14 cellular contexts compared by ENCODE assay signal in the genomic region with DNA sequence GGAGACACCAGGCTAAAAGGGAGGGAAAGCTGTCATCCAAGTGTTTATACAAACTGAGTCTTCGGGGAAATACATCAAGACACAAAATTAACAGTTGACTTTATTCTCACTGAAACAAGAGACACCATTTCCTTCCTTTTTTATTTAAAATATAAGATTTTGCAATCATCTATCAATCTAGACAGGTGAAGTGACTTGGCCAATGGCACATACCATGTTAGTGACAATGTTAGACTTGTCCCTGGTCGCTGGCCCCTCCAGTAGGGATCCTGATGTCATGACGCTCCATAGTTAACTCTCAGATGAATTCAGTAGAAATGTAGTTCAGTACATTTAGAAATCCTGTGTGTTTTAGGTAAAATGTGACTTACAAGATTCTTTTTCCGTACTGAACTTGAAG. TPM values are rescaled to one million over a fixed set of nuclear protein-coding genes. Genes with fewer than 3 reads are reported as not detected.
DNase-seq lines count a peak whose midpoint lies in the region; ATAC-seq and TF ChIP-seq lines count a peak whose summit lies in the region.
"Had no signal": no experiment of that assay in that cellular context is flagged by ENCODE, and none has a peak within 500 bp of the region (broad histone marks: within the 10 kb centered on the region; RNA-seq: fewer than 3 reads in every experiment).

No MANE protein-coding gene starts in this region.

- H3K9me3 ChIP-seq in Caco-2 = no peaks in the 10 kb centered on the region
- H3K9me3 ChIP-seq in PC-9 (ENCODE audit: insufficient read depth, low read depth) = no peaks in the 10 kb centered on the region
- no peaks in the 10 kb centered on the region for H3K9me3 ChIP-seq in esophagus muscularis mucosa
- H3K9me3 ChIP-seq in naive thymus-derived CD4-positive, alpha-beta T cell (ENCODE audit: control insufficient read depth in 2 of 3, low read length in 3 of 3) = no peaks in the 10 kb centered on the region

- H3K4me2 ChIP-seq in PC-9 = peak overlapping the region; percentile 31; the same call in 1 of the 2 replicates

- no peaks in the 10 kb centered on the region for H3K27me3 ChIP-seq in Caco-2 (replicated peaks; ENCODE audit: control insufficient read depth, insufficient read depth, low read length)
- H3K27me3 ChIP-seq in PC-9 (ENCODE audit: insufficient read depth, low read depth) = no peaks in the 10 kb centered on the region
- H3K27me3 ChIP-seq in esophagus muscularis mucosa = no peaks in the 10 kb centered on the region
- H3K27me3 ChIP-seq in naive thymus-derived CD4-positive, alpha-beta T cell (ENCODE audit: control insufficient read depth in 2 of 2, insufficient read depth in 2 of 2, low read length in 2 of 2) = no peaks in the 10 kb centered on the region

- peaks cover 25% of the 10 kb centered on the region for H3K4me1 ChIP-seq in Caco-2
- peaks cover 40% of the 10 kb centered on the region for H3K4me1 ChIP-seq in PC-9 (replicated peaks; ENCODE audit: insufficient read depth)
- H3K4me1 ChIP-seq in esophagus muscularis mucosa = peaks cover 25 to 46% (median 38%) of the 10 kb centered on the region in 4 donors
- no peaks in the 10 kb centered on the region for H3K4me1 ChIP-seq in naive thymus-derived CD4-positive, alpha-beta T cell (ENCODE audit: control insufficient read depth in 2 of 2, insufficient read depth in 2 of 2, low read length in 2 of 2)

- H3K36me3 ChIP-seq in Caco-2 (ENCODE audit: control insufficient read depth, insufficient read depth, low read length) (no peaks in the 10 kb centered on the region), PC-9 (ENCODE audit: low read depth) (peaks cover 13% of the 10 kb centered on the region; the same call in 1 of the 2 replicates), esophagus muscularis mucosa (peaks cover 0 to 3% (median 0%) of the 10 kb centered on the region in 4 donors)
- H3K36me3 ChIP-seq in naive thymus-derived CD4-positive, alpha-beta T cell (ENCODE audit: control insufficient read depth in 2 of 3, insufficient read depth in 3 of 3, low read length in 3 of 3) = no peaks in the 10 kb centered on the region

- no peak for DNase-seq in Caco-2
- DNase-seq in PC-9 = no peak
- no peak for DNase-seq in esophagus muscularis mucosa (ENCODE audit: extremely low spot score)
- no peak for DNase-seq in progenitor cell of endocrine pancreas (ENCODE audit: low spot score, unreplicated experiment)
- DNase-seq in activated CD4-positive, alpha-beta T cell treated with anti-CD3 and anti-CD28 coated beads for 1 hour = no peak
- no peak for DNase-seq in naive thymus-derived CD4-positive, alpha-beta T cell
- DNase-seq: activated CD4-positive, CD25-positive, alpha-beta regulatory T cell; naive thymus-derived CD8-positive, alpha-beta T cell; NCI-H1694; NCI-H226; retina; T-helper 17 cell had no signal

- H3K79me2 ChIP-seq in PC-9 (ENCODE audit: low read depth) = peaks cover 58% of the 10 kb centered on the region

- no peak overlapping the region for H2AFZ ChIP-seq in PC-9

- ATAC-seq in GM21723 (IDR thresholded peaks at IDR 0.05; ENCODE audit: unreplicated experiment) (no peak), GM18498 (IDR thresholded peaks at IDR 0.05; ENCODE audit: unreplicated experiment) (no peak)
- ATAC-seq in naive thymus-derived CD4-positive, alpha-beta T cell = no peak
- ATAC-seq: naive thymus-derived CD8-positive, alpha-beta T cell; T-helper 17 cell had no signal

- CTCF ChIA-PET in Caco-2 (lab: Charles Lee) (interaction anchor here (1.0 kb wide), 1 partner anchor 118 kb away, joined by 6 read pairs; no protein-coding TSS in a partner anchor), PC-9 (lab: Charles Lee) (no interaction called here)
- CTCF ChIA-PET in naive thymus-derived CD4-positive, alpha-beta T cell (lab: Charles Lee) = no interaction called here

- intact Hi-C loops in Caco-2 (cut with micrococcal nuclease; ENCODE audit: unreplicated experiment) (loop anchor here (1.0 kb wide), 1 partner anchor 81 kb away; no protein-coding TSS in a partner anchor), PC-9 (cut with micrococcal nuclease; ENCODE audit: unreplicated experiment) (loop anchor here (10.0 kb wide), 1 partner anchor 59 kb away; no protein-coding TSS in a partner anchor), esophagus muscularis mucosa (cut with DNase I) (no loop called here)
- intact Hi-C loops in naive thymus-derived CD4-positive, alpha-beta T cell (cut with micrococcal nuclease) = no loop called here

- no peaks in the 10 kb centered on the region for H4K20me1 ChIP-seq in PC-9 (ENCODE audit: insufficient read depth)

- H3K27ac Mint-ChIP-seq in Caco-2 (ENCODE audit: unreplicated experiment) (peak overlapping the region; percentile 80), progenitor cell of endocrine pancreas (no peak overlapping the region)
- no peak overlapping the region for H3K27ac Mint-ChIP-seq in naive thymus-derived CD4-positive, alpha-beta T cell
- H3K27ac Mint-ChIP-seq: T-helper 17 cell had no signal

- H3K27me3 Mint-ChIP-seq in Caco-2 (ENCODE audit: insufficient read depth, unreplicated experiment) = no peaks in the 10 kb centered on the region
- H3K27me3 Mint-ChIP-seq in progenitor cell of endocrine pancreas = no peaks in the 10 kb centered on the region
- H3K27me3 Mint-ChIP-seq in naive thymus-derived CD4-positive, alpha-beta T cell = peaks cover 47 to 68% (median 57%) of the 10 kb centered on the region in 5 donors

- TF ChIP-seq CTCF in Caco-2 (IDR thresholded peaks at IDR 0.05; ENCODE audit: insufficient read depth in 1 of 2, low read depth in 1 of 2, low read length in 1 of 2, severe bottlenecking in 1 of 2, unreplicated experiment in 1 of 2) = no peak
- TF ChIP-seq CTCF in PC-9 (conservative IDR thresholded peaks at IDR 0.05) = no peak
- TF ChIP-seq CTCF in esophagus muscularis mucosa (IDR thresholded peaks at IDR 0.05) = no peak
- no peak for TF ChIP-seq CTCF in progenitor cell of endocrine pancreas (IDR thresholded peaks at IDR 0.05; ENCODE audit: unreplicated experiment)

- peak overlapping the region; percentile 84 for H3K4me3 Mint-ChIP-seq in Caco-2 (ENCODE audit: unreplicated experiment)
- peak overlapping the region; percentile 25 for H3K4me3 Mint-ChIP-seq in progenitor cell of endocrine pancreas (ENCODE audit: low read depth)
- H3K4me3 Mint-ChIP-seq in naive thymus-derived CD4-positive, alpha-beta T cell = no peak overlapping the region
- H3K4me3 Mint-ChIP-seq: naive thymus-derived CD8-positive, alpha-beta T cell; T-helper 17 cell had no signal

- H3K27ac ChIP-seq in PC-9 = no peak overlapping the region
- H3K27ac ChIP-seq in esophagus muscularis mucosa (replicated peaks in 1 of 4) = peak overlapping the region; percentile 4 to 87 (median 62)
- H3K27ac ChIP-seq in naive thymus-derived CD4-positive, alpha-beta T cell (ENCODE audit: low read depth, low read length) = no peak overlapping the region

- TF ChIP-seq POLR2A in esophagus muscularis mucosa (IDR thresholded peaks at IDR 0.05; ENCODE audit: low read depth) = no peak

- H3K4me1 Mint-ChIP-seq in Caco-2 (ENCODE audit: low read depth, unreplicated experiment) (peaks cover 32% of the 10 kb centered on the region), progenitor cell of endocrine pancreas (ENCODE audit: low read depth) (peaks cover 34% of the 10 kb centered on the region)
- H3K4me1 Mint-ChIP-seq in naive thymus-derived CD4-positive, alpha-beta T cell = peaks cover 6 to 13% (median 8%) of the 10 kb centered on the region in 7 donors

- POLR2A ChIA-PET in Caco-2 (lab: Charles Lee) = no interaction called here
- POLR2A ChIA-PET in PC-9 (lab: Charles Lee; ENCODE audit: unreplicated experiment) = no interaction called here
- POLR2A ChIA-PET in naive thymus-derived CD4-positive, alpha-beta T cell (lab: Charles Lee) = no interaction called here

- H3F3A ChIP-seq in PC-9 (ENCODE audit: insufficient read depth, low read depth) = no peaks in the 10 kb centered on the region; the same call in 1 of the 2 replicates

- no peak overlapping the region for H3K4me3 ChIP-seq in Caco-2 (ENCODE audit: low read depth, low read length)
- no peak overlapping the region for H3K4me3 ChIP-seq in PC-9
- peak overlapping the region; percentile 71 to 78 (median 77) for H3K4me3 ChIP-seq in esophagus muscularis mucosa
- no peak overlapping the region for H3K4me3 ChIP-seq in naive thymus-derived CD4-positive, alpha-beta T cell (ENCODE audit: low read length)

- H3K9me3 Mint-ChIP-seq in Caco-2 (ENCODE audit: unreplicated experiment) (no peaks in the 10 kb centered on the region), progenitor cell of endocrine pancreas (ENCODE audit: low read depth) (no peaks in the 10 kb centered on the region)
- peaks cover 0 to 4% (median 0%) of the 10 kb centered on the region in 11 donors for H3K9me3 Mint-ChIP-seq in naive thymus-derived CD4-positive, alpha-beta T cell

- no peak for TF ChIP-seq EP300 in esophagus muscularis mucosa (IDR thresholded peaks at IDR 0.05)

- peaks cover 26% of the 10 kb centered on the region for H3K36me3 Mint-ChIP-seq in Caco-2 (ENCODE audit: insufficient read depth, unreplicated experiment)
- H3K36me3 Mint-ChIP-seq in progenitor cell of endocrine pancreas (ENCODE audit: insufficient read depth) = peaks cover 6% of the 10 kb centered on the region
- peaks cover 0 to 7% (median 0%) of the 10 kb centered on the region in 5 donors for H3K36me3 Mint-ChIP-seq in naive thymus-derived CD4-positive, alpha-beta T cell
- H3K36me3 Mint-ChIP-seq: naive thymus-derived CD8-positive, alpha-beta T cell had no signal

- no peaks in the 10 kb centered on the region; the same call in 1 of the 2 replicates for H3K9me2 ChIP-seq in PC-9 (ENCODE audit: insufficient read depth)

- WGBS in esophagus muscularis mucosa = 70% methylated on average over 4 of the region's 4 CpGs

- no TSS peak for BruUV-seq in Caco-2 (replicated peaks; lab: Mats Ljungman, UMichigan)
- no TSS peak for BruUV-seq in PC-9 (replicated peaks; lab: Mats Ljungman, UMichigan)

RNA-seq across cellular contexts. Expression of gene SASH1, which starts 2.9 kb away (rescaled TPM):
- total RNA-seq in Caco-2 (2022) (41.7 and 42.0 TPM in 2 replicates), PC-9 (2021) (32.9 and 35.5 TPM in 2 replicates), esophagus muscularis mucosa (10 to 100 TPM; 56.5 to 86.6 (median 70.3) TPM), progenitor cell of endocrine pancreas (41.6 and 41.7 TPM in 2 replicates)
- total RNA-seq in naive thymus-derived CD4-positive, alpha-beta T cell = 1 to 10 TPM in 3 of 5 experiments, under 1 TPM in 2; 0.24 to 7.8 (median 1.4) TPM
- not detected for polyA plus RNA-seq in naive thymus-derived CD4-positive, alpha-beta T cell
- total RNA-seq: naive thymus-derived CD8-positive, alpha-beta T cell had no signal
- polyA plus RNA-seq: naive thymus-derived CD8-positive, alpha-beta T cell had no signal

Comparison
In these comparisons a context has a peak if more than half of its experiments do, and no peak if none do; other contexts are left out.
1. H3K4me3 ChIP-seq: peak in esophagus muscularis mucosa (4 of 4); none in Caco-2 (single experiment), PC-9 (single experiment) and naive thymus-derived CD4-positive, alpha-beta T cell (single experiment).
2. H3K4me3 Mint-ChIP-seq: peak in Caco-2 (single experiment) and progenitor cell of endocrine pancreas (single experiment); none in naive thymus-derived CD4-positive, alpha-beta T cell (0 of 10).
3. H3K27ac ChIP-seq: peak in esophagus muscularis mucosa (4 of 4); none in PC-9 (single experiment) and naive thymus-derived CD4-positive, alpha-beta T cell (single experiment).
4. intact Hi-C loops: an anchor here in Caco-2 (1.0 kb wide) and PC-9 (10.0 kb wide); none called in esophagus muscularis mucosa and naive thymus-derived CD4-positive, alpha-beta T cell.